In the genomic region with DNA sequence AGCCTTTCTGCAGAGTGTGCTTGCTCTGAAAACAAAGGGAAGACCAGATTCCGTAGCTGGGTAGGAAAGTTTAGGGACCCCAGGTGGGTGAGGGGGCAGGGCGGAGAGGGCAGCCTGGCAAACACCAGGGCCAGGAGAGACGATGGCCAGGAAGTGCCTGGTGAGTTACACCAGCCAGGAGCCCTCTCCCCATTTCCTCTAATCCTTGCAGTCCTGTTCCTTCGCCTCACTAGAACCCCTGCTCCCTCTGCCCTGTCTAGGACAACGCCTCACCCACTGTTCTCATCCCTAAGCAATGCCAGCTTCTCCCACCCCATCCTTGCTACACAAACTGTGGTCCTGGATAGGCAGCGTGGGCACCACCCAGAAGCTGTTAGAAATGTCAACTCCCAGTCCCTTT, we compare ENCODE assay signal across 17 cellular contexts. TPM values are rescaled to one million over a fixed set of nuclear protein-coding genes. Genes with fewer than 3 reads are reported as not detected.
DNase-seq lines count a peak whose midpoint lies in the region; ATAC-seq and TF ChIP-seq lines count a peak whose summit lies in the region.
"Had no signal": no experiment of that assay in that cellular context is flagged by ENCODE, and none has a peak within 500 bp of the region (broad histone marks: within the 10 kb centered on the region; RNA-seq: fewer than 3 reads in every experiment).

No MANE protein-coding gene starts in this region.

- H3K4me1 ChIP-seq in CD4-positive, alpha-beta memory T cell (ENCODE audit: insufficient read depth, low read length), result peaks cover 99% of the 10 kb centered on the region
- H3K4me1 ChIP-seq in IMR-90 (ENCODE audit: control insufficient read depth, insufficient read depth, low read length) (peaks cover 25% of the 10 kb centered on the region), adipocyte (ENCODE audit: control insufficient read depth, insufficient read depth, low read length) (peaks cover 41% of the 10 kb centered on the region), neutrophil (ENCODE audit: control insufficient read depth in 1 of 2, insufficient read depth in 1 of 2, low read depth in 1 of 2, low read length in 1 of 2) (peaks cover 36 to 51% of the 10 kb centered on the region in 2 experiments), esophagus squamous epithelium (peaks cover 0 to 71% (median 3%) of the 10 kb centered on the region in 3 donors)
- H3K4me1 ChIP-seq: HAP-1 had no signal

- peaks cover 9 to 17% of the 10 kb centered on the region in 2 experiments for H3K79me1 ChIP-seq in IMR-90 (ENCODE audit: low read depth in 1 of 2, low read length in 2 of 2)

- H3K36me3 Mint-ChIP-seq in CD4-positive, alpha-beta memory T cell, result peaks cover 62 to 85% of the 10 kb centered on the region in 2 donors
- H3K36me3 Mint-ChIP-seq in Calu3 (ENCODE audit: insufficient read depth, unreplicated experiment), result no peaks in the 10 kb centered on the region

- DNase-seq in CD4-positive, alpha-beta memory T cell, result no peak
- DNase-seq in IMR-90, result no peak
- no peak for DNase-seq in adipocyte (ENCODE audit: low read depth)
- no peak for DNase-seq in esophagus squamous epithelium (lab: John Stamatoyannopoulos, UW)
- no peak for DNase-seq in Calu3
- DNase-seq in cardiac septum (ENCODE audit: low spot score), result no peak
- DNase-seq: C1 segment of cervical spinal cord; cerebellar nuclear complex; NCI-H1105 treated with DMSO at 0.1 percent for 48 hours; occipital lobe; SHP77; stimulated activated naive CD4-positive, alpha-beta T cell; T-helper 9 cell had no signal

- peaks cover 3% of the 10 kb centered on the region for H3K9me1 ChIP-seq in IMR-90 (ENCODE audit: insufficient read depth, low read length)

- no peak overlapping the region for H4K91ac ChIP-seq in IMR-90 (ENCODE audit: insufficient read depth, low read depth, low read length)

- H3K4ac ChIP-seq in IMR-90 (ENCODE audit: low read depth, low read length), result peak overlapping the region; percentile 43; the same call in 1 of the 2 replicates

- peaks cover 3% of the 10 kb centered on the region; the same call in 1 of the 2 replicates for H4K20me1 ChIP-seq in IMR-90 (ENCODE audit: insufficient read depth, low read length)

- H2AFZ ChIP-seq in IMR-90 (replicated peaks; ENCODE audit: low read length, poor library complexity), result no peak overlapping the region

- H3K56ac ChIP-seq in IMR-90 (ENCODE audit: extremely low read depth, insufficient read depth, low read length), result no peak overlapping the region

- no peak overlapping the region for H2BK5ac ChIP-seq in IMR-90 (ENCODE audit: low read depth, low read length, poor library complexity, severe bottlenecking)

- H3K23ac ChIP-seq in IMR-90 (ENCODE audit: low read depth, low read length), result no peak overlapping the region

- in situ Hi-C loops in IMR-90 (cut with MboI; ENCODE audit: low sequenced_read_pairs), result no loop called here

- H2AK5ac ChIP-seq in IMR-90 (ENCODE audit: low read depth, low read length), result peak overlapping the region; percentile 51; the same call in 1 of the 2 replicates

- H3K18ac ChIP-seq in IMR-90 (ENCODE audit: low read depth, low read length), result peak overlapping the region; percentile 57

- H4K5ac ChIP-seq in IMR-90 (ENCODE audit: low read depth, low read length), result peak overlapping the region; percentile 69; the same call in 1 of the 2 replicates

- no peaks in the 10 kb centered on the region for H3K27me3 Mint-ChIP-seq in CD4-positive, alpha-beta memory T cell
- H3K27me3 Mint-ChIP-seq in Calu3 (ENCODE audit: unreplicated experiment), result no peaks in the 10 kb centered on the region

- POLR2A ChIA-PET in CD4-positive, alpha-beta memory T cell (lab: Charles Lee; ENCODE audit: partially characterized antibody), result interaction anchor here (0.8 to 5.1 kb wide), 5 partner anchors 9 to 93 kb away, joined by 3 to 46 read pairs (median 3); partner anchors contain the start of gene WIPF1
- POLR2A ChIA-PET in IMR-90 (lab: Charles Lee; ENCODE audit: unreplicated experiment), result no interaction called here

- H2BK20ac ChIP-seq in IMR-90 (ENCODE audit: low read depth, low read length), result no peak overlapping the region; the same call in 1 of the 2 replicates

- ATAC-seq in IMR-90 (ENCODE audit: low read depth) (no peak), GM19397 (IDR thresholded peaks at IDR 0.05; ENCODE audit: unreplicated experiment) (no peak)
- ATAC-seq: K562 had no signal

- no peaks in the 10 kb centered on the region for H3K9me3 ChIP-seq in CD4-positive, alpha-beta memory T cell (ENCODE audit: control insufficient read depth in 1 of 2, low read length in 2 of 2)
- H3K9me3 ChIP-seq in IMR-90 (ENCODE audit: control insufficient read depth, insufficient read depth, low read length) (no peaks in the 10 kb centered on the region), adipocyte (ENCODE audit: control insufficient read depth, low read length) (no peaks in the 10 kb centered on the region), neutrophil (no peaks in the 10 kb centered on the region), esophagus squamous epithelium (no peaks in the 10 kb centered on the region)
- H3K9me3 ChIP-seq: HAP-1 had no signal

- no peak overlapping the region for H2AK9ac ChIP-seq in IMR-90 (replicated peaks; ENCODE audit: low read depth, low read length, poor library complexity)

- CTCF ChIA-PET in CD4-positive, alpha-beta memory T cell (lab: Charles Lee; ENCODE audit: partially characterized antibody), result interaction anchor here (0.5 to 26.1 kb wide), 6 partner anchors 8 to 110 kb away, joined by 3 to 430 read pairs (median 4); partner anchors contain the start of gene WIPF1
- CTCF ChIA-PET in IMR-90 (lab: Yijun Ruan, JAX), result interaction anchor here (1.3 kb wide), 1 partner anchor 8 kb away, joined by 3 read pairs; no protein-coding TSS in a partner anchor
- CTCF ChIA-PET in Calu3 (lab: Charles Lee), result no interaction called here

- no peak overlapping the region for H3K4me3 ChIP-seq in CD4-positive, alpha-beta memory T cell (ENCODE audit: low read length in 2 of 2)
- no peak overlapping the region for H3K4me3 ChIP-seq in IMR-90 (ENCODE audit: insufficient read depth, low read depth, low read length)
- no peak overlapping the region for H3K4me3 ChIP-seq in adipocyte (ENCODE audit: low read length)
- H3K4me3 ChIP-seq in neutrophil (ENCODE audit: low read depth in 1 of 2, low read length in 1 of 2), result no peak overlapping the region
- H3K4me3 ChIP-seq in esophagus squamous epithelium, result no peak overlapping the region
- H3K4me3 ChIP-seq: HAP-1, K562 had no signal

- dilution Hi-C loops in IMR-90 (cut with HindIII; ENCODE audit: low sequenced_read_pairs, unreplicated experiment), result no loop called here

- H3K27ac ChIP-seq in CD4-positive, alpha-beta memory T cell (ENCODE audit: low read depth, low read length), result peak overlapping the region; percentile 31
- H3K27ac ChIP-seq in IMR-90 (ENCODE audit: insufficient read depth, low read length) (no peak overlapping the region), neutrophil (peak overlapping the region; percentile 65), esophagus squamous epithelium (no peak overlapping the region)

- H3K4me2 ChIP-seq in IMR-90 (ENCODE audit: low read depth, low read length), result no peak overlapping the region

- TF ChIP-seq POLR2A in IMR-90 (IDR thresholded peaks at IDR 0.05; ENCODE audit: low read depth, low read length) (no peak), esophagus squamous epithelium (IDR thresholded peaks at IDR 0.05) (no peak)

- peak overlapping the region in 6 of 8 donors; percentile 57 to 85 (median 63) for H3K4me3 Mint-ChIP-seq in CD4-positive, alpha-beta memory T cell
- H3K4me3 Mint-ChIP-seq in Calu3 (ENCODE audit: low read depth, unreplicated experiment), result no peak overlapping the region

- H3K9ac ChIP-seq in IMR-90 (ENCODE audit: low read depth, low read length), result no peak overlapping the region
- peak overlapping the region; percentile 61 for H3K9ac ChIP-seq in adipocyte (ENCODE audit: low read length)

- peaks cover 73 to 99% (median 84%) of the 10 kb centered on the region in 4 donors for H3K4me1 Mint-ChIP-seq in CD4-positive, alpha-beta memory T cell
- no peaks in the 10 kb centered on the region for H3K4me1 Mint-ChIP-seq in Calu3 (ENCODE audit: low read depth, unreplicated experiment)

- no peak overlapping the region for H2BK15ac ChIP-seq in IMR-90 (ENCODE audit: low read depth, low read length)

- H3K36me3 ChIP-seq in CD4-positive, alpha-beta memory T cell (ENCODE audit: insufficient read depth, low read length), result peaks cover 59% of the 10 kb centered on the region
- 0 out of 2 replicates have a peak, but pooled peaks cover 1% of the 10 kb centered on the region for H3K36me3 ChIP-seq in IMR-90 (ENCODE audit: control insufficient read depth, insufficient read depth, low read length)
- H3K36me3 ChIP-seq in adipocyte (ENCODE audit: control insufficient read depth, insufficient read depth, low read length, severe bottlenecking), result peaks cover 8% of the 10 kb centered on the region
- H3K36me3 ChIP-seq in neutrophil, result peaks cover 78% of the 10 kb centered on the region
- H3K36me3 ChIP-seq in esophagus squamous epithelium, result peaks cover 0 to 21% (median 0%) of the 10 kb centered on the region in 3 donors
- H3K36me3 ChIP-seq: HAP-1 had no signal

- peak overlapping the region; percentile 20; the same call in 1 of the 2 replicates for H3K14ac ChIP-seq in IMR-90 (replicated peaks; ENCODE audit: low read depth, low read length)

- H3K9me3 Mint-ChIP-seq in CD4-positive, alpha-beta memory T cell, result peaks cover 0 to 2% (median 0%) of the 10 kb centered on the region in 8 donors
- H3K9me3 Mint-ChIP-seq in Calu3 (ENCODE audit: low read depth, unreplicated experiment), result no peaks in the 10 kb centered on the region

- WGBS in IMR-90 (ENCODE audit: extremely low coverage in 2 of 2, insufficient read length in 1 of 2), 2 experiments, result 100% methylated on average over 3 of the region's 6 CpGs; no CpG with 5 or more reads in 1 of the 2 experiments
- WGBS in esophagus squamous epithelium, 2 donors, result 83 to 85% methylated on average over 6 of the region's 6 CpGs

- H2BK120ac ChIP-seq in IMR-90 (ENCODE audit: low read depth, low read length), result no peak overlapping the region

- H4K8ac ChIP-seq in IMR-90 (ENCODE audit: low read depth in 2 of 2, low read length in 2 of 2), result no peak overlapping the region

- H3K27me3 ChIP-seq in CD4-positive, alpha-beta memory T cell (ENCODE audit: insufficient read depth, low read length), result no peaks in the 10 kb centered on the region
- H3K27me3 ChIP-seq in IMR-90 (ENCODE audit: control insufficient read depth, insufficient read depth, low read length) (no peaks in the 10 kb centered on the region), adipocyte (replicated peaks; ENCODE audit: control insufficient read depth, insufficient read depth, low read length) (no peaks in the 10 kb centered on the region), neutrophil (no peaks in the 10 kb centered on the region), esophagus squamous epithelium (no peaks in the 10 kb centered on the region)

- no TSS peak for BruUV-seq in IMR-90 (replicated peaks; lab: Mats Ljungman, UMichigan)
- no TSS peak for BruUV-seq in Calu3 (replicated peaks; lab: Mats Ljungman, UMichigan)

- TF ChIP-seq CTCF in IMR-90 (conservative IDR thresholded peaks at IDR 0.05; ENCODE audit: low read depth, low read length) (no peak), neutrophil (IDR thresholded peaks at IDR 0.05) (no peak), esophagus squamous epithelium (IDR thresholded peaks at IDR 0.05) (no peak), Calu3 (IDR thresholded peaks at IDR 0.05; ENCODE audit: unreplicated experiment) (no peak)

- H3K27ac Mint-ChIP-seq in CD4-positive, alpha-beta memory T cell, result peak overlapping the region; percentile 78 to 95 (median 93)
- H3K27ac Mint-ChIP-seq in Calu3 (ENCODE audit: unreplicated experiment), result no peak overlapping the region

- intact Hi-C loops in CD4-positive, alpha-beta memory T cell (cut with micrococcal nuclease), result no loop called here
- intact Hi-C loops in IMR-90 (cut with micrococcal nuclease) (no loop called here), esophagus squamous epithelium (cut with DNase I) (no loop called here), Calu3 (cut with micrococcal nuclease; ENCODE audit: unreplicated experiment) (no loop called here), cardiac septum (cut with DNase I) (no loop called here)

- TF ChIP-seq RAD21 in IMR-90 (IDR thresholded peaks at IDR 0.05; ENCODE audit: low read length), result no peak

RNA-seq across cellular contexts. Expression of gene WIPF1, which starts 11.2 kb away (rescaled TPM):
- total RNA-seq in CD4-positive, alpha-beta memory T cell, result 100 to 1,000 TPM; 483 to 484 TPM
- 100 to 1,000 TPM in 1 of 2 donors, 10 to 100 TPM in 1; 79.2 to 169 TPM for polyA plus RNA-seq in CD4-positive, alpha-beta memory T cell
- 2.7 and 3.3 TPM in 2 replicates for total RNA-seq in IMR-90 (2012; rRNA removed)
- 13.5 and 14.2 TPM in 2 replicates for polyA plus RNA-seq in IMR-90 (2012; rRNA removed)
- polyA plus RNA-seq in IMR-90 (2012; cell fraction: cytosol; rRNA removed), result 5.5 and 14.1 TPM in 2 replicates
- 10.0 and 12.1 TPM in 2 replicates for polyA plus RNA-seq in IMR-90 (2012; cell fraction: nucleus; rRNA removed; ENCODE audit: low replicate concordance)
- 10 to 100 TPM in 1 of 4 donors, 1 to 10 TPM in 3; 2.2 to 17.5 (median 6.0) TPM for total RNA-seq in esophagus squamous epithelium
- 0.73 and 0.87 TPM in 2 replicates for total RNA-seq in Calu3 (2022)
- 20.9 TPM for total RNA-seq in cardiac septum

Comparison
In these comparisons a context has a peak if more than half of its experiments do, and no peak if none do; other contexts are left out.
1. H3K27ac ChIP-seq: peak in CD4-positive, alpha-beta memory T cell (single experiment) and neutrophil (single experiment); none in IMR-90 (single experiment) and esophagus squamous epithelium (0 of 4).
2. RNA of gene WIPF1, which starts 11.2 kb away (total RNA-seq): 483 to 484 TPM in CD4-positive, alpha-beta memory T cell; 20.9 TPM in cardiac septum (single experiment), 2.2 to 17.5 TPM in esophagus squamous epithelium, 2.7 to 3.3 TPM in IMR-90 and 0.73 to 0.87 TPM in Calu3; every median in the first group is over 10 times any median in the second.